10 cellular contexts compared by ENCODE assay signal in the genomic region with DNA sequence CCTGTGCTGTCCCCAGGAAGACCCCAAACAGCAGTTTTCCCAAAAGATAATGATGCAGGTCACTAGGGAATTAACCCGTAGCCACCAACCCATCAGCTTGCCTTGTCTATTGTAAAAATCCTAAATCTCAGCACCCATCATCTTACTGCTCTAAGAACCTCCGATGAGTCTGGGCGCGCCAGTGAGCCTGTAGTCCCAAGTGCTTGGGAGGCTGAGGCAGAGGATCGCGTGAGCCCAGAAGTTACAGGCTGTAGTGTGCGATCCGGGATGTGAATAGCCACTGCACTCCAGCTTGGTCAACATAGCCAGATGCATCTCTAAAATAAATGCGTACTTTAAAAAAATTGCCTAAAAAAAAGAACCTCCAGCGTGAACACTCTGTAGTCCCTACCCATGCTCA. TPM values are rescaled to one million over a fixed set of nuclear protein-coding genes. Genes with fewer than 3 reads are reported as not detected.
DNase-seq lines count a peak whose midpoint lies in the region; ATAC-seq, FAIRE-seq and TF ChIP-seq lines count a peak whose summit lies in the region.
"Had no signal": no experiment of that assay in that cellular context is flagged by ENCODE, and none has a peak within 500 bp of the region (broad histone marks: within the 10 kb centered on the region; RNA-seq: fewer than 3 reads in every experiment).

No MANE protein-coding gene starts in this region.

- peaks cover 15 to 56% (median 44%) of the 10 kb centered on the region in 10 experiments for H3K4me1 ChIP-seq in BLaER1 treated with 17β-estradiol and CSF1 and Interleukin-3, amounts not matched to agents 10 nM and 100 nM
- H3K4me1 ChIP-seq in right atrium auricular region (peaks cover 0 to 17% of the 10 kb centered on the region in 2 donors), pancreas (peaks cover 0 to 4% (median 0%) of the 10 kb centered on the region in 3 donors), colonic mucosa (peaks cover 4% of the 10 kb centered on the region)

- TF ChIP-seq CTCF in activated B cell treated with CpG ODN at 0.5 μM for 24 hours (IDR thresholded peaks at IDR 0.05) = no peak
- TF ChIP-seq CTCF in right atrium auricular region (IDR thresholded peaks at IDR 0.05) = no peak
- no peak for TF ChIP-seq CTCF in pancreas (IDR thresholded peaks at IDR 0.05)
- no peak for TF ChIP-seq CTCF in colonic mucosa (IDR thresholded peaks at IDR 0.05)

- intact Hi-C loops in activated B cell treated with CpG ODN at 0.5 μM for 24 hours (cut with micrococcal nuclease) (no loop called here), pancreas (cut with DNase I) (no loop called here), colonic mucosa (cut with DNase I) (no loop called here)

- 89% methylated on average over 10 of the region's 10 CpGs for WGBS in pancreas, 2 donors

- DNase-seq in activated B cell treated with CpG ODN at 0.5 μM for 24 hours (no peak), right atrium auricular region (ENCODE audit: low spot score) (no peak), pancreas (no peak), colonic mucosa (no peak), NCI-H2227 treated with DMSO at 0.1 percent for 48 hours (lab: John Stamatoyannopoulos, UW) (no peak)
- DNase-seq: NCI-H748 treated with DMSO at 0.1 percent for 48 hours had no signal

- H3K9me3 ChIP-seq in BLaER1 treated with 17β-estradiol and CSF1 and Interleukin-3, amounts not matched to agents 10 nM and 100 nM (replicated peaks in 1 of 11) = no peaks in the 10 kb centered on the region
- H3K9me3 ChIP-seq in right atrium auricular region (no peaks in the 10 kb centered on the region), pancreas (no peaks in the 10 kb centered on the region), colonic mucosa (no peaks in the 10 kb centered on the region)
- H3K9me3 ChIP-seq: tibial nerve had no signal

- peaks cover 26% of the 10 kb centered on the region for H3K27me3 Mint-ChIP-seq in activated B cell treated with CpG ODN at 0.5 μM for 24 hours
- peaks cover 10% of the 10 kb centered on the region for H3K27me3 Mint-ChIP-seq in activated T-helper 17 cell treated with anti-CD3 and anti-CD28 coated beads, Interleukin-2, amount 50 U/mL, for 72 hours

- H3K36me3 Mint-ChIP-seq in activated B cell treated with CpG ODN at 0.5 μM for 24 hours (ENCODE audit: low read depth) = peaks cover 4% of the 10 kb centered on the region
- peaks cover 10% of the 10 kb centered on the region for H3K36me3 Mint-ChIP-seq in activated T-helper 17 cell treated with anti-CD3 and anti-CD28 coated beads, Interleukin-2, amount 50 U/mL, for 72 hours (ENCODE audit: low read depth)

- H3K9ac ChIP-seq in BLaER1 treated with 17β-estradiol and CSF1 and Interleukin-3, amounts not matched to agents 10 nM and 100 nM = peak overlapping the region in 10 of 11 experiments; percentile 67 to 84 (median 78); a peak in 16 of 22 replicates
- no peak overlapping the region for H3K9ac ChIP-seq in colonic mucosa (ENCODE audit: low read depth in 2 of 2, low read length in 2 of 2)

- peaks cover 0 to 14% (median 6%) of the 10 kb centered on the region in 11 experiments; a peak in 8 of 22 replicates for H3K36me3 ChIP-seq in BLaER1 treated with 17β-estradiol and CSF1 and Interleukin-3, amounts not matched to agents 10 nM and 100 nM
- peaks cover 4% of the 10 kb centered on the region for H3K36me3 ChIP-seq in right atrium auricular region
- H3K36me3 ChIP-seq in pancreas = no peaks in the 10 kb centered on the region
- no peaks in the 10 kb centered on the region for H3K36me3 ChIP-seq in colonic mucosa

- H3K27ac ChIP-seq in BLaER1 treated with 17β-estradiol and CSF1 and Interleukin-3, amounts not matched to agents 10 nM and 100 nM = peak overlapping the region in 7 of 11 experiments; percentile 59 to 78 (median 76); a peak in 10 of 22 replicates
- H3K27ac ChIP-seq in right atrium auricular region = peak overlapping the region; percentile 72 to 77
- no peak overlapping the region for H3K27ac ChIP-seq in pancreas
- no peak overlapping the region for H3K27ac ChIP-seq in colonic mucosa

- peak overlapping the region; percentile 68 for H3K4me3 Mint-ChIP-seq in activated B cell treated with CpG ODN at 0.5 μM for 24 hours
- H3K4me3 Mint-ChIP-seq in activated T-helper 17 cell treated with anti-CD3 and anti-CD28 coated beads, Interleukin-2, amount 50 U/mL, for 72 hours = no peak overlapping the region

- no peak overlapping the region for H3K27ac Mint-ChIP-seq in activated B cell treated with CpG ODN at 0.5 μM for 24 hours
- no peak overlapping the region for H3K27ac Mint-ChIP-seq in activated T-helper 17 cell treated with anti-CD3 and anti-CD28 coated beads, Interleukin-2, amount 50 U/mL, for 72 hours

- peaks cover 16% of the 10 kb centered on the region for H3K4me1 Mint-ChIP-seq in activated B cell treated with CpG ODN at 0.5 μM for 24 hours
- H3K4me1 Mint-ChIP-seq in activated T-helper 17 cell treated with anti-CD3 and anti-CD28 coated beads, Interleukin-2, amount 50 U/mL, for 72 hours = peaks cover 6% of the 10 kb centered on the region

- CTCF ChIA-PET in activated B cell treated with CpG ODN at 0.5 μM for 24 hours (lab: Charles Lee) = interaction anchor here (1.0 kb wide), 1 partner anchor 48 kb away, joined by 3 read pairs; a partner anchor contains a TSS

- FAIRE-seq in pancreas (lab: Jason Lieb, UNC) = no peak

- no peaks in the 10 kb centered on the region for H3K9me3 Mint-ChIP-seq in activated B cell treated with CpG ODN at 0.5 μM for 24 hours
- no peaks in the 10 kb centered on the region for H3K9me3 Mint-ChIP-seq in activated T-helper 17 cell treated with anti-CD3 and anti-CD28 coated beads, Interleukin-2, amount 50 U/mL, for 72 hours

- POLR2A ChIA-PET in activated B cell treated with CpG ODN at 0.5 μM for 24 hours (lab: Charles Lee) = no interaction called here

- H3K27me3 ChIP-seq in BLaER1 treated with 17β-estradiol and CSF1 and Interleukin-3, amounts not matched to agents 10 nM and 100 nM = no peaks in the 10 kb centered on the region; a peak in 1 of 22 replicates
- H3K27me3 ChIP-seq in right atrium auricular region (no peaks in the 10 kb centered on the region), pancreas (no peaks in the 10 kb centered on the region), colonic mucosa (no peaks in the 10 kb centered on the region)
- H3K27me3 ChIP-seq: tibial nerve had no signal

- ATAC-seq in activated B cell treated with CpG ODN at 0.5 μM for 24 hours (ENCODE audit: low read depth) (no peak), pancreas (peak in 1 of 4 donors; percentile 8), GM19324 (IDR thresholded peaks at IDR 0.05; ENCODE audit: low FRiP score, unreplicated experiment) (no peak)
- no peak for ATAC-seq in activated T-helper 17 cell treated with anti-CD3 and anti-CD28 coated beads, Interleukin-2, amount 50 U/mL, for 72 hours (replicated peaks)

- H4K20me1 ChIP-seq in BLaER1 treated with 17β-estradiol and CSF1 and Interleukin-3, amounts not matched to agents 10 nM and 100 nM = no peaks in the 10 kb centered on the region

- peak overlapping the region; percentile 51 to 74 (median 62); a peak in 19 of 20 replicates for H3K4me3 ChIP-seq in BLaER1 treated with 17β-estradiol and CSF1 and Interleukin-3, amounts not matched to agents 10 nM and 100 nM
- H3K4me3 ChIP-seq in right atrium auricular region (peak overlapping the region; percentile 51 to 67), pancreas (peak overlapping the region; percentile 18 to 60 (median 38)), colonic mucosa (no peak overlapping the region)

- H3K4me2 ChIP-seq in BLaER1 treated with 17β-estradiol and CSF1 and Interleukin-3, amounts not matched to agents 10 nM and 100 nM = peak overlapping the region; percentile 97 to 100 (median 98)

RNA-seq across cellular contexts. Expression of a gene that starts 1.0 kb away (rescaled TPM):
- total RNA-seq in activated B cell treated with CpG ODN at 0.5 μM for 24 hours (0.31 and 0.46 TPM in 2 replicates), right atrium auricular region (10 to 100 TPM; 11.7 to 17.3 TPM), pancreas (1 to 10 TPM in 5 of 6 donors, under 1 TPM in 1; 0.87 to 3.2 (median 2.7) TPM), colonic mucosa (1 to 10 TPM in 1 of 2 donors, under 1 TPM in 1; 0.77 to 1.9 TPM)
- polyA plus RNA-seq in pancreas = 10 to 100 TPM in 1 of 2 donors, 1 to 10 TPM in 1; 6.3 to 11.4 TPM
- total RNA-seq in activated T-helper 17 cell treated with anti-CD3 and anti-CD28 coated beads, Interleukin-2, amount 50 U/mL, for 72 hours = 1 to 10 TPM in 1 of 2 donors, not detected in 1; 1.6 TPM

RNA-seq across cellular contexts. Expression of a gene that starts 16.2 kb away (rescaled TPM):
- total RNA-seq in activated B cell treated with CpG ODN at 0.5 μM for 24 hours (12.1 and 17.4 TPM in 2 replicates), right atrium auricular region (10 to 100 TPM; 22.5 to 25.3 TPM), pancreas (10 to 100 TPM in 2 of 6 donors, 1 to 10 TPM in 4; 5.3 to 11.8 (median 9.6) TPM), colonic mucosa (10 to 100 TPM; 15.6 to 18.9 TPM)
- polyA plus RNA-seq in pancreas = 10 to 100 TPM; 11.1 to 24.3 TPM
- total RNA-seq in activated T-helper 17 cell treated with anti-CD3 and anti-CD28 coated beads, Interleukin-2, amount 50 U/mL, for 72 hours = 10 to 100 TPM; 10.2 to 11.5 TPM

RNA-seq across cellular contexts. Expression of a gene that starts 33.0 kb away (rescaled TPM):
- not detected in 2 replicates for total RNA-seq in activated B cell treated with CpG ODN at 0.5 μM for 24 hours
- total RNA-seq in right atrium auricular region = under 1 TPM in 1 of 2 donors, not detected in 1; 0.47 TPM
- total RNA-seq in pancreas = 1 to 10 TPM in 1 of 6 donors, under 1 TPM in 4, not detected in 1; 0.12 to 6.4 (median 0.38) TPM
- polyA plus RNA-seq in pancreas = under 1 TPM; 0.11 to 0.35 TPM
- total RNA-seq in activated T-helper 17 cell treated with anti-CD3 and anti-CD28 coated beads, Interleukin-2, amount 50 U/mL, for 72 hours = not detected
- 1 to 10 TPM in 1 of 2 donors, not detected in 1; 7.7 TPM for total RNA-seq in colonic mucosa
- total RNA-seq: tibial nerve had no signal

RNA-seq across cellular contexts. Expression of a gene that starts 47.9 kb away (rescaled TPM):
- total RNA-seq in activated B cell treated with CpG ODN at 0.5 μM for 24 hours (5.5 and 7.3 TPM in 2 replicates), right atrium auricular region (1 to 10 TPM; 3.3 to 4.1 TPM), pancreas (1 to 10 TPM; 4.4 to 8.9 (median 6.0) TPM), colonic mucosa (10 to 100 TPM; 25.2 to 29.3 TPM)
- 1 to 10 TPM; 2.0 to 2.7 TPM for polyA plus RNA-seq in pancreas
- total RNA-seq in activated T-helper 17 cell treated with anti-CD3 and anti-CD28 coated beads, Interleukin-2, amount 50 U/mL, for 72 hours = 1 to 10 TPM; 6.6 to 7.4 TPM

Comparison
In these comparisons a context has a peak if more than half of its experiments do, and no peak if none do; other contexts are left out.
1. H3K27ac ChIP-seq: peak in BLaER1 treated with 17β-estradiol and CSF1 and Interleukin-3, amounts not matched to agents 10 nM and 100 nM (7 of 11) and right atrium auricular region (2 of 2); none in pancreas (0 of 4) and colonic mucosa (single experiment).
2. H3K9ac ChIP-seq: peak in BLaER1 treated with 17β-estradiol and CSF1 and Interleukin-3, amounts not matched to agents 10 nM and 100 nM (10 of 11); none in colonic mucosa (0 of 2).